In the genomic region with DNA sequence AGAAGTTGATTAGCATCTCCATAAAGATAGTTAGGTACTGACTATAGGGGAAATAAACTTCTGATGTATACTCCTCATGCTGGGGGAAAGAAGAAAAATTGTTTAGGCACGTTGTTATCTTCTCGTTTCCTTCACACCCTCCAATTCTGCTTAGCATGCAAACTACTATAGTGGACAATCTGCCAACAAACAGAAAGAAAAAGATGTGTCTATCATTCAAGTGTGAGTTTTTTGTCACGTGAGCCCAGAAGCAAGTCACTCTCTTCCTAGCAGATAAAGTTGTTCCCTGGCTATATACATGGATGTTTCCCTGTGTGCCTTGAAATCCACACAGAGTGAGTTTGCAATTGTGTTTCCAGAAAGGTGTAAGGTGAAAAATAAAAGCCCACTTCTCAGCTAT, we compare ENCODE assay signal across 24 cellular contexts.
"Had no signal": no experiment of that assay in that cellular context is flagged by ENCODE, and none has a peak within 500 bp of the region (broad histone marks: within the 10 kb centered on the region; RNA-seq: fewer than 3 reads in every experiment).

No MANE protein-coding gene starts in this region.

- H3K36me3 Mint-ChIP-seq: activated naive CD8-positive, alpha-beta T cell had no signal

- H3K27ac ChIP-seq: brain microvascular endothelial cell, epithelial cell of prostate, esophagus squamous epithelium had no signal

- DNase-seq: activated CD4-positive, alpha-beta T cell treated with anti-CD3 and anti-CD28 coated beads for 36 hours; activated CD4-positive, alpha-beta T cell treated with anti-CD3 and anti-CD28 coated beads, Interleukin-2, amount 50 U/mL, for 1 hour; activated CD4-positive, alpha-beta T cell treated with anti-CD3 and anti-CD28 coated beads, Interleukin-2, amount 50 U/mL, for 48 hours; activated CD4-positive, CD25-positive, alpha-beta regulatory T cell; activated CD4-positive, CD25-positive, alpha-beta regulatory T cell treated with anti-CD3 and anti-CD28 coated beads, Interleukin-2, amount 50 U/mL, for 72 hours; activated CD8-positive, alpha-beta memory T cell treated with anti-CD3 and anti-CD28 coated beads for 24 hours; activated CD8-positive, alpha-beta T cell treated with anti-CD3 and anti-CD28 coated beads for 36 hours; activated effector memory CD4-positive, alpha-beta T cell treated with Interleukin-2 at 50 U/mL for 16 hours; activated gamma-delta T cell treated with Interleukin-2 at 50 U/mL for 16 hours; activated naive CD4-positive, alpha-beta T cell treated with anti-CD3 and anti-CD28 coated beads, Interleukin-2, amount 50 U/mL, for 16 hours; activated naive CD4-positive, alpha-beta T cell treated with Interleukin-2 at 50 U/mL for 16 hours; activated T-cell treated with anti-CD3 and anti-CD28 coated beads, Interleukin-2, amount 50 U/mL, for 4 hours; amniotic stem cell; caudate nucleus; cortex of kidney; dermis blood vessel endothelial cell; effector CD4-positive, alpha-beta T cell; esophagus squamous epithelium; head of caudate nucleus; T-helper 2 cell had no signal

- H3K9me3 ChIP-seq: esophagus squamous epithelium had no signal

- H3K27me3 ChIP-seq: brain microvascular endothelial cell, esophagus squamous epithelium had no signal

- H3K4me1 Mint-ChIP-seq: activated CD4-positive, alpha-beta T cell treated with anti-CD3 and anti-CD28 coated beads for 36 hours; activated T-helper 17 cell treated with anti-CD3 and anti-CD28 coated beads, Interleukin-2, amount 50 U/mL, for 72 hours had no signal

- H3K27me3 Mint-ChIP-seq: activated CD8-positive, alpha-beta T cell treated with anti-CD3 and anti-CD28 coated beads for 36 hours had no signal

- H3K9me3 Mint-ChIP-seq: activated CD8-positive, alpha-beta T cell treated with anti-CD3 and anti-CD28 coated beads for 36 hours; activated T-cell treated with anti-CD3 and anti-CD28 coated beads, Interleukin-2, amount 50 U/mL, for 4 hours; activated T-helper 17 cell treated with anti-CD3 and anti-CD28 coated beads, Interleukin-2, amount 50 U/mL, for 72 hours had no signal

- H3K4me3 ChIP-seq: esophagus squamous epithelium had no signal

- H3K27ac Mint-ChIP-seq: activated CD4-positive, alpha-beta T cell treated with anti-CD3 and anti-CD28 coated beads for 36 hours; activated CD8-positive, alpha-beta T cell treated with anti-CD3 and anti-CD28 coated beads for 36 hours; activated naive CD8-positive, alpha-beta T cell; activated T-helper 17 cell treated with anti-CD3 and anti-CD28 coated beads, Interleukin-2, amount 50 U/mL, for 72 hours had no signal

- H3K36me3 ChIP-seq: brain microvascular endothelial cell, esophagus squamous epithelium had no signal

- H3K4me1 ChIP-seq: esophagus squamous epithelium had no signal

- H3K4me3 Mint-ChIP-seq: activated CD4-positive, alpha-beta T cell treated with anti-CD3 and anti-CD28 coated beads for 36 hours; activated CD8-positive, alpha-beta T cell treated with anti-CD3 and anti-CD28 coated beads for 36 hours; activated naive CD8-positive, alpha-beta T cell; activated T-cell treated with anti-CD3 and anti-CD28 coated beads, Interleukin-2, amount 50 U/mL, for 4 hours; activated T-helper 17 cell treated with anti-CD3 and anti-CD28 coated beads, Interleukin-2, amount 50 U/mL, for 72 hours had no signal

- ATAC-seq: activated CD8-positive, alpha-beta T cell treated with anti-CD3 and anti-CD28 coated beads for 36 hours; activated T-cell treated with anti-CD3 and anti-CD28 coated beads, Interleukin-2, amount 50 U/mL, for 4 hours; activated T-helper 17 cell treated with anti-CD3 and anti-CD28 coated beads, Interleukin-2, amount 50 U/mL, for 72 hours had no signal
